In genomic region chr7:27400168-27400567, GRCh38 we compare ENCODE assay signal across 22 cellular contexts.
"Had no signal": no experiment of that assay in that cellular context is flagged by ENCODE, and none has a peak within 500 bp of the region (broad histone marks: within the 10 kb centered on the region; RNA-seq: fewer than 3 reads in every experiment).

No MANE protein-coding gene starts in this region.

- DNase-seq: activated CD4-positive, alpha-beta T cell treated with anti-CD3 and anti-CD28 coated beads, Interleukin-2, amount 50 U/mL, for 4 hours; activated gamma-delta T cell; adrenal gland; cerebellar nuclear complex; cortex of kidney; erythroblast; foreskin melanocyte; head of caudate nucleus; lower lobe of right lung; occipital lobe; stimulated activated CD4-positive, alpha-beta T cell treated with anti-CD3 and anti-CD28 coated beads, Interleukin-2, amount 100 ng/mL, for 24 hours; stimulated activated naive CD8-positive, alpha-beta T cell treated with anti-CD3 and anti-CD28 coated beads, Interleukin-15, Interleukin-2, amounts not matched to agents 100 U/mL and 50 U/mL, for 24 hours; uterus had no signal

- ATAC-seq: activated CD4-positive, CD25-positive, alpha-beta regulatory T cell treated with anti-CD3 and anti-CD28 coated beads, Interleukin-2, amount 50 U/mL, for 24 hours; activated naive CD4-positive, alpha-beta T cell treated with anti-CD3 and anti-CD28 coated beads, Interleukin-2, amount 50 U/mL, for 72 hours; lower lobe of right lung; stimulated activated naive CD8-positive, alpha-beta T cell treated with anti-CD3 and anti-CD28 coated beads, Interleukin-15, Interleukin-2, amounts not matched to agents 100 U/mL and 50 U/mL, for 24 hours had no signal

- H3K27ac ChIP-seq: adrenal gland, breast epithelium, lower lobe of right lung, prostate gland, right atrium auricular region, tibial nerve, uterus had no signal

- H3K4me3 ChIP-seq: adrenal gland, breast epithelium, lower lobe of right lung, prostate gland, right atrium auricular region, tibial nerve, uterus had no signal

- H3K36me3 ChIP-seq: adrenal gland, breast epithelium, lower lobe of right lung, prostate gland, right atrium auricular region, tibial nerve, uterus had no signal

- FAIRE-seq: astrocyte, endometrium, keratinocyte had no signal

- H3K9me3 ChIP-seq: adrenal gland, breast epithelium, lower lobe of right lung, prostate gland, right atrium auricular region, tibial nerve, uterus had no signal

- H3K4me1 ChIP-seq: adrenal gland, breast epithelium, lower lobe of right lung, prostate gland, right atrium auricular region had no signal

- H3K27me3 ChIP-seq: breast epithelium, right atrium auricular region, tibial nerve, uterus had no signal
